ENCODE assay signal across 18 cellular contexts in the genomic region with DNA sequence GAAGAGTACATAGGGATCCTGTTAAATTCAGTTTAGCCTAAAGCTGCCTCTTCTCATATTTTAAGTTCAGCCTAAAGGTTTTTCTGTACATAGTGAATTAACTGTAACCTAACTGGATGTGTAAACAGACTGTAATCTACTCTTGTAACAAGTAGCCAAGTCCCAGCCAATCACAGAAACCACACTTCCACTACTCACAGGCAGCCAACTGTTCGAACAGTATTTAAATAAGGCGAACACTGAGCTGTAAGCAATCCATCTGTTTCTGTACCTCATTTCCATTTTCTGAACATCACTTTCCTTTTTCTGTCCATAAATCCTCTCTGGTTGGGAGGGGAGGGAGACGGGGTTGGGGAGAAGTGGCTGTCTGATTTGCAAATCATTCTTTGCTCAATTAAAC. TPM values are rescaled to one million over a fixed set of nuclear protein-coding genes. Genes with fewer than 3 reads are reported as not detected.
DNase-seq lines count a peak whose midpoint lies in the region; ATAC-seq, FAIRE-seq and TF ChIP-seq lines count a peak whose summit lies in the region.
"Had no signal": no experiment of that assay in that cellular context is flagged by ENCODE, and none has a peak within 500 bp of the region (broad histone marks: within the 10 kb centered on the region; RNA-seq: fewer than 3 reads in every experiment).

No MANE protein-coding gene starts in this region.

- in situ Hi-C loops in GM13976 (cut with MboI; ENCODE audit: low sequenced_read_pairs, unreplicated experiment) = no loop called here

- H3K4me3 ChIP-seq in pancreas = no peak overlapping the region
- H3K4me3 ChIP-seq: GM23248 had no signal

- no peaks in the 10 kb centered on the region for H3K27me3 ChIP-seq in pancreas

- 48 to 49% methylated on average over 3 of the region's 3 CpGs for WGBS in pancreas, 2 donors

- H3K27ac ChIP-seq in pancreas = no peak overlapping the region
- H3K27ac ChIP-seq: 22Rv1, GM23248 had no signal

- intact Hi-C loops in pancreas (cut with DNase I) = no loop called here

- DNase-seq in NCI-H1436 treated with DMSO at 0.1 percent for 48 hours (lab: John Stamatoyannopoulos, UW) = peak; percentile 42
- DNase-seq in NCI-H1436 (lab: John Stamatoyannopoulos, UW) = no peak
- peak; percentile 63 for DNase-seq in NCI-H524 treated with DMSO at 0.1 percent for 48 hours (lab: John Stamatoyannopoulos, UW)
- DNase-seq in astrocyte of the hippocampus (ENCODE audit: low read depth, low spot score) = peak; percentile 33
- DNase-seq in pancreas = no peak
- DNase-seq in GM13976 (ENCODE audit: low spot score) = no peak
- no peak for DNase-seq in AG20443 (ENCODE audit: low spot score)
- DNase-seq in NK-92 (lab: John Stamatoyannopoulos, UW; ENCODE audit: unreplicated experiment) = no peak
- DNase-seq: Caco-2, DMS79 treated with DMSO at 0.1 percent for 48 hours, GM23248, NCI-H187, NCI-H774, RPMI8226 had no signal

- peaks cover 0 to 12% (median 8%) of the 10 kb centered on the region in 3 donors for H3K4me1 ChIP-seq in pancreas

- no peak for FAIRE-seq in pancreas (lab: Jason Lieb, UNC)
- FAIRE-seq: G401.6, GM12891 had no signal

- TF ChIP-seq CTCF in pancreas (IDR thresholded peaks at IDR 0.05) (no peak), GM13976 (IDR thresholded peaks at IDR 0.05; ENCODE audit: borderline replicate concordance, control extremely low read depth, extremely low read depth, insufficient read depth, missing control alignments) (no peak)

- peak; percentile 46 to 56 (median 51) for ATAC-seq in pancreas
- ATAC-seq: HCT116 had no signal

- H3K36me3 ChIP-seq in pancreas = no peaks in the 10 kb centered on the region

- no peaks in the 10 kb centered on the region for H3K9me3 ChIP-seq in pancreas
- H3K9me3 ChIP-seq: Caco-2 had no signal

RNA-seq across cellular contexts. Expression of a gene that starts 15.0 kb away (rescaled TPM):
- total RNA-seq in pancreas = 10 to 100 TPM; 11.9 to 15.9 (median 13.8) TPM
- polyA plus RNA-seq in pancreas = 10 to 100 TPM in 1 of 2 donors, 1 to 10 TPM in 1; 7.0 to 11.9 TPM

RNA-seq across cellular contexts. Expression of a gene that starts 33.9 kb away (rescaled TPM):
- total RNA-seq in pancreas = 10 to 100 TPM; 11.5 to 20.1 (median 14.6) TPM
- 10 to 100 TPM in 1 of 2 donors, 1 to 10 TPM in 1; 6.0 to 12.6 TPM for polyA plus RNA-seq in pancreas

Comparison
In these comparisons a context has a peak if more than half of its experiments do, and no peak if none do; other contexts are left out.
1. DNase-seq: peak in NCI-H1436 treated with DMSO at 0.1 percent for 48 hours (single experiment), NCI-H524 treated with DMSO at 0.1 percent for 48 hours (single experiment) and astrocyte of the hippocampus (single experiment); none in NCI-H1436 (single experiment), pancreas (0 of 6), GM13976 (single experiment), AG20443 (single experiment) and NK-92 (single experiment).